1 cellular context compared by ENCODE assay signal in genomic region chr20:58651823-58652605, GRCh38.
TF ChIP-seq lines count a peak whose summit lies in the region.

No MANE protein-coding gene starts in this region.

TF ChIP-seq in GM12878, 131 proteins besides CTCF, POLR2A, EP300 and RAD21 (continued from another document and continues in another):
- TF ChIP-seq RFX5 (IDR thresholded peaks at IDR 0.05; ENCODE audit: low read depth, low read length) (0 out of 2 replicates have a peak, but pooled peaks have one; percentile 12), RELB (IDR thresholded peaks at IDR 0.05; ENCODE audit: low read depth) (0 out of 2 replicates have a peak, but pooled peaks have one; percentile 47), NKRF (conservative IDR thresholded peaks at IDR 0.05) (0 out of 2 replicates have a peak, but pooled peaks have one; percentile 43), HSF1 (IDR thresholded peaks at IDR 0.05; ENCODE audit: low read depth, low read length) (no peak), ATF3 (IDR thresholded peaks at IDR 0.05; ENCODE audit: borderline replicate concordance, extremely low read depth, low read depth, low read length) (no peak), E2F4 (IDR thresholded peaks at IDR 0.05; ENCODE audit: low read depth, low read length) (no peak), GATAD2B (conservative IDR thresholded peaks at IDR 0.05; ENCODE audit: low read depth) (no peak), PBX3 (IDR thresholded peaks at IDR 0.05; ENCODE audit: insufficient replicate concordance, low read depth, low read length) (no peak), CEBPZ (IDR thresholded peaks at IDR 0.05; ENCODE audit: low read depth, low read length) (no peak), SRF (IDR thresholded peaks at IDR 0.05; ENCODE audit: low read depth in 2 of 2, low read length in 2 of 2) (no peak), MLLT1 (IDR thresholded peaks at IDR 0.05) (0 out of 2 replicates have a peak, but pooled peaks have one; percentile 56), MTA2 (IDR thresholded peaks at IDR 0.05; ENCODE audit: low read depth) (no peak), BCLAF1 (IDR thresholded peaks at IDR 0.05) (no peak), DPF2 (IDR thresholded peaks at IDR 0.05) (0 out of 2 replicates have a peak, but pooled peaks have one; percentile 42), IRF4 (IDR thresholded peaks at IDR 0.05; ENCODE audit: low read depth, low read length) (no peak), NFXL1 (IDR thresholded peaks at IDR 0.05; ENCODE audit: borderline replicate concordance) (no peak), CUX1 (IDR thresholded peaks at IDR 0.05; ENCODE audit: insufficient replicate concordance, low read depth, low read length) (no peak), CREM (IDR thresholded peaks at IDR 0.05; ENCODE audit: low read depth) (peak; percentile 82), MYC (IDR thresholded peaks at IDR 0.05; ENCODE audit: insufficient read depth, insufficient read length, insufficient replicate concordance, low read length, severe bottlenecking) (no peak), KDM1A (IDR thresholded peaks at IDR 0.05; ENCODE audit: borderline replicate concordance) (no peak), SMARCA5 (IDR thresholded peaks at IDR 0.05) (no peak), POU2F2 (IDR thresholded peaks at IDR 0.05; ENCODE audit: borderline replicate concordance, low read depth, low read length) (peak; percentile 82; the same call in 2 of the 3 replicates), BHLHE40 (IDR thresholded peaks at IDR 0.05; ENCODE audit: borderline replicate concordance in 1 of 2, low read depth in 2 of 2, low read length in 1 of 2) (no peak), ELK1 (IDR thresholded peaks at IDR 0.05; ENCODE audit: low read depth, low read length) (no peak), CHD1 (IDR thresholded peaks at IDR 0.05; ENCODE audit: low read depth, low read length) (no peak)
